1 cellular context compared by ENCODE assay signal in genomic region chr4:139241086-139241783, GRCh38.
TF ChIP-seq lines count a peak whose summit lies in the region.

No MANE protein-coding gene starts in this region.

TF ChIP-seq in H1, 55 proteins besides CTCF, POLR2A, EP300 and RAD21:
- TF ChIP-seq SRF (IDR thresholded peaks at IDR 0.05; ENCODE audit: low read depth, low read length): no peak
- TF ChIP-seq, protein P1, sequence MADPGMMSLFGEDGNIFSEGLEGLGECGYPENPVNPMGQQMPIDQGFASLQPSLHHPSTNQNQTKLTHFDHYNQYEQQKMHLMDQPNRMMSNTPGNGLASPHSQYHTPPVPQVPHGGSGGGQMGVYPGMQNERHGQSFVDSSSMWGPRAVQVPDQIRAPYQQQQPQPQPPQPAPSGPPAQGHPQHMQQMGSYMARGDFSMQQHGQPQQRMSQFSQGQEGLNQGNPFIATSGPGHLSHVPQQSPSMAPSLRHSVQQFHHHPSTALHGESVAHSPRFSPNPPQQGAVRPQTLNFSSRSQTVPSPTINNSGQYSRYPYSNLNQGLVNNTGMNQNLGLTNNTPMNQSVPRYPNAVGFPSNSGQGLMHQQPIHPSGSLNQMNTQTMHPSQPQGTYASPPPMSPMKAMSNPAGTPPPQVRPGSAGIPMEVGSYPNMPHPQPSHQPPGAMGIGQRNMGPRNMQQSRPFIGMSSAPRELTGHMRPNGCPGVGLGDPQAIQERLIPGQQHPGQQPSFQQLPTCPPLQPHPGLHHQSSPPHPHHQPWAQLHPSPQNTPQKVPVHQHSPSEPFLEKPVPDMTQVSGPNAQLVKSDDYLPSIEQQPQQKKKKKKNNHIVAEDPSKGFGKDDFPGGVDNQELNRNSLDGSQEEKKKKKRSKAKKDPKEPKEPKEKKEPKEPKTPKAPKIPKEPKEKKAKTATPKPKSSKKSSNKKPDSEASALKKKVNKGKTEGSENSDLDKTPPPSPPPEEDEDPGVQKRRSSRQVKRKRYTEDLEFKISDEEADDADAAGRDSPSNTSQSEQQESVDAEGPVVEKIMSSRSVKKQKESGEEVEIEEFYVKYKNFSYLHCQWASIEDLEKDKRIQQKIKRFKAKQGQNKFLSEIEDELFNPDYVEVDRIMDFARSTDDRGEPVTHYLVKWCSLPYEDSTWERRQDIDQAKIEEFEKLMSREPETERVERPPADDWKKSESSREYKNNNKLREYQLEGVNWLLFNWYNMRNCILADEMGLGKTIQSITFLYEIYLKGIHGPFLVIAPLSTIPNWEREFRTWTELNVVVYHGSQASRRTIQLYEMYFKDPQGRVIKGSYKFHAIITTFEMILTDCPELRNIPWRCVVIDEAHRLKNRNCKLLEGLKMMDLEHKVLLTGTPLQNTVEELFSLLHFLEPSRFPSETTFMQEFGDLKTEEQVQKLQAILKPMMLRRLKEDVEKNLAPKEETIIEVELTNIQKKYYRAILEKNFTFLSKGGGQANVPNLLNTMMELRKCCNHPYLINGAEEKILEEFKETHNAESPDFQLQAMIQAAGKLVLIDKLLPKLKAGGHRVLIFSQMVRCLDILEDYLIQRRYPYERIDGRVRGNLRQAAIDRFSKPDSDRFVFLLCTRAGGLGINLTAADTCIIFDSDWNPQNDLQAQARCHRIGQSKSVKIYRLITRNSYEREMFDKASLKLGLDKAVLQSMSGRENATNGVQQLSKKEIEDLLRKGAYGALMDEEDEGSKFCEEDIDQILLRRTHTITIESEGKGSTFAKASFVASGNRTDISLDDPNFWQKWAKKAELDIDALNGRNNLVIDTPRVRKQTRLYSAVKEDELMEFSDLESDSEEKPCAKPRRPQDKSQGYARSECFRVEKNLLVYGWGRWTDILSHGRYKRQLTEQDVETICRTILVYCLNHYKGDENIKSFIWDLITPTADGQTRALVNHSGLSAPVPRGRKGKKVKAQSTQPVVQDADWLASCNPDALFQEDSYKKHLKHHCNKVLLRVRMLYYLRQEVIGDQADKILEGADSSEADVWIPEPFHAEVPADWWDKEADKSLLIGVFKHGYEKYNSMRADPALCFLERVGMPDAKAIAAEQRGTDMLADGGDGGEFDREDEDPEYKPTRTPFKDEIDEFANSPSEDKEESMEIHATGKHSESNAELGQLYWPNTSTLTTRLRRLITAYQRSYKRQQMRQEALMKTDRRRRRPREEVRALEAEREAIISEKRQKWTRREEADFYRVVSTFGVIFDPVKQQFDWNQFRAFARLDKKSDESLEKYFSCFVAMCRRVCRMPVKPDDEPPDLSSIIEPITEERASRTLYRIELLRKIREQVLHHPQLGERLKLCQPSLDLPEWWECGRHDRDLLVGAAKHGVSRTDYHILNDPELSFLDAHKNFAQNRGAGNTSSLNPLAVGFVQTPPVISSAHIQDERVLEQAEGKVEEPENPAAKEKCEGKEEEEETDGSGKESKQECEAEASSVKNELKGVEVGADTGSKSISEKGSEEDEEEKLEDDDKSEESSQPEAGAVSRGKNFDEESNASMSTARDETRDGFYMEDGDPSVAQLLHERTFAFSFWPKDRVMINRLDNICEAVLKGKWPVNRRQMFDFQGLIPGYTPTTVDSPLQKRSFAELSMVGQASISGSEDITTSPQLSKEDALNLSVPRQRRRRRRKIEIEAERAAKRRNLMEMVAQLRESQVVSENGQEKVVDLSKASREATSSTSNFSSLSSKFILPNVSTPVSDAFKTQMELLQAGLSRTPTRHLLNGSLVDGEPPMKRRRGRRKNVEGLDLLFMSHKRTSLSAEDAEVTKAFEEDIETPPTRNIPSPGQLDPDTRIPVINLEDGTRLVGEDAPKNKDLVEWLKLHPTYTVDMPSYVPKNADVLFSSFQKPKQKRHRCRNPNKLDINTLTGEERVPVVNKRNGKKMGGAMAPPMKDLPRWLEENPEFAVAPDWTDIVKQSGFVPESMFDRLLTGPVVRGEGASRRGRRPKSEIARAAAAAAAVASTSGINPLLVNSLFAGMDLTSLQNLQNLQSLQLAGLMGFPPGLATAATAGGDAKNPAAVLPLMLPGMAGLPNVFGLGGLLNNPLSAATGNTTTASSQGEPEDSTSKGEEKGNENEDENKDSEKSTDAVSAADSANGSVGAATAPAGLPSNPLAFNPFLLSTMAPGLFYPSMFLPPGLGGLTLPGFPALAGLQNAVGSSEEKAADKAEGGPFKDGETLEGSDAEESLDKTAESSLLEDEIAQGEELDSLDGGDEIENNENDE (IDR thresholded peaks at IDR 0.05; ENCODE audit: insufficient replicate concordance, low read length): no peak
- TF ChIP-seq BACH1 (IDR thresholded peaks at IDR 0.05; ENCODE audit: low read length): no peak
- peak; percentile 19; the same call in 1 of the 2 replicates for TF ChIP-seq MAX (IDR thresholded peaks at IDR 0.05)
- TF ChIP-seq ATF3 (IDR thresholded peaks at IDR 0.05; ENCODE audit: insufficient read depth, low read depth, low read length): no peak
- no peak for TF ChIP-seq SIRT6 (IDR thresholded peaks at IDR 0.05; ENCODE audit: low read length)
- TF ChIP-seq JUND (IDR thresholded peaks at IDR 0.05; ENCODE audit: low read length): no peak
- no peak for TF ChIP-seq SUZ12 (IDR thresholded peaks at IDR 0.05; ENCODE audit: low read length)
- TF ChIP-seq USF2 (IDR thresholded peaks at IDR 0.05; ENCODE audit: low read length): no peak; the same call in 1 of the 2 replicates
- no peak for TF ChIP-seq KDM5A (IDR thresholded peaks at IDR 0.05; ENCODE audit: low read length)
- no peak for TF ChIP-seq SAP30 (IDR thresholded peaks at IDR 0.05; ENCODE audit: insufficient read depth, insufficient replicate concordance, low read length)
- TF ChIP-seq KDM4A (IDR thresholded peaks at IDR 0.05; ENCODE audit: low read depth, low read length, severe bottlenecking): no peak
- TF ChIP-seq GTF2F1 (IDR thresholded peaks at IDR 0.05; ENCODE audit: borderline replicate concordance, low read depth, low read length): no peak
- TF ChIP-seq FOSL1 (IDR thresholded peaks at IDR 0.05; ENCODE audit: insufficient read depth, low read depth, low read length): no peak
- TF ChIP-seq POLR2AphosphoS5 (IDR thresholded peaks at IDR 0.05; ENCODE audit: low read depth, low read length): no peak
- no peak for TF ChIP-seq HDAC6 (IDR thresholded peaks at IDR 0.05; ENCODE audit: low read depth, low read length)
- no peak for TF ChIP-seq TBP (IDR thresholded peaks at IDR 0.05; ENCODE audit: low read depth, low read length)
- TF ChIP-seq CEBPB (IDR thresholded peaks at IDR 0.05; ENCODE audit: low read depth, low read length): no peak
- TF ChIP-seq CHD1 (IDR thresholded peaks at IDR 0.05; ENCODE audit: low read depth, low read length): no peak
- no peak for TF ChIP-seq ZNF274 (IDR thresholded peaks at IDR 0.05; ENCODE audit: borderline replicate concordance, extremely low read depth, low read length)
- no peak for TF ChIP-seq MAFK (IDR thresholded peaks at IDR 0.05; ENCODE audit: low read depth, low read length)
- TF ChIP-seq RXRA (IDR thresholded peaks at IDR 0.05; ENCODE audit: insufficient read depth, low read depth, low read length): no peak
- no peak for TF ChIP-seq PHF8 (conservative IDR thresholded peaks at IDR 0.05; ENCODE audit: low read depth, low read length)
- TF ChIP-seq SP2 (IDR thresholded peaks at IDR 0.05; ENCODE audit: low read length): no peak
- no peak for TF ChIP-seq CTBP2 (IDR thresholded peaks at IDR 0.05; ENCODE audit: borderline replicate concordance, insufficient read depth, insufficient read length, low read length)
- no peak for TF ChIP-seq E2F6 (IDR thresholded peaks at IDR 0.05)
- no peak for TF ChIP-seq TAF7 (optimal IDR thresholded peaks at IDR 0.05; ENCODE audit: borderline replicate concordance, low read depth, low read length)
- no peak for TF ChIP-seq RBBP5 (IDR thresholded peaks at IDR 0.05; ENCODE audit: borderline replicate concordance, low read depth, low read length)
- TF ChIP-seq NANOG (IDR thresholded peaks at IDR 0.05; ENCODE audit: insufficient read depth, low read depth, low read length, poor library complexity, severe bottlenecking): no peak
- 0 out of 2 replicates have a peak, but pooled peaks have one; percentile 32 for TF ChIP-seq TAF1 (IDR thresholded peaks at IDR 0.05; ENCODE audit: low read depth, low read length)
- TF ChIP-seq CHD2 (IDR thresholded peaks at IDR 0.05; ENCODE audit: low read length): no peak
- TF ChIP-seq BCL11A (IDR thresholded peaks at IDR 0.05; ENCODE audit: low read depth in 2 of 2, low read length in 2 of 2): peak in 1 of 2 experiments; percentile 13
- no peak for TF ChIP-seq RFX5 (IDR thresholded peaks at IDR 0.05; ENCODE audit: borderline replicate concordance, low read depth, low read length)
- no peak for TF ChIP-seq TEAD4 (IDR thresholded peaks at IDR 0.05; ENCODE audit: low read depth, low read length)
- TF ChIP-seq POU5F1 (IDR thresholded peaks at IDR 0.05; ENCODE audit: low read depth, low read length): 0 out of 2 replicates have a peak, but pooled peaks have one; percentile 43
- TF ChIP-seq NRF1 (IDR thresholded peaks at IDR 0.05; ENCODE audit: low read depth, low read length): no peak
- peak in 1 of 2 experiments; percentile 21; a peak in 1 of 4 replicates for TF ChIP-seq HDAC2 (IDR thresholded peaks at IDR 0.05; ENCODE audit: borderline replicate concordance in 1 of 2, low read depth in 2 of 2, low read length in 2 of 2)
- TF ChIP-seq TCF12 (IDR thresholded peaks at IDR 0.05; ENCODE audit: low read depth, low read length): no peak
- TF ChIP-seq EZH2 (IDR thresholded peaks at IDR 0.05; ENCODE audit: low read depth, low read length, severe bottlenecking): no peak
- TF ChIP-seq ASH2L (IDR thresholded peaks at IDR 0.05; ENCODE audit: low read length): peak; percentile 60
